ENCODE assay signal across 1 cellular context in genomic region chr19:4399871-4400768, GRCh38.
TF ChIP-seq lines count a peak whose summit lies in the region.

A gene with protein sequence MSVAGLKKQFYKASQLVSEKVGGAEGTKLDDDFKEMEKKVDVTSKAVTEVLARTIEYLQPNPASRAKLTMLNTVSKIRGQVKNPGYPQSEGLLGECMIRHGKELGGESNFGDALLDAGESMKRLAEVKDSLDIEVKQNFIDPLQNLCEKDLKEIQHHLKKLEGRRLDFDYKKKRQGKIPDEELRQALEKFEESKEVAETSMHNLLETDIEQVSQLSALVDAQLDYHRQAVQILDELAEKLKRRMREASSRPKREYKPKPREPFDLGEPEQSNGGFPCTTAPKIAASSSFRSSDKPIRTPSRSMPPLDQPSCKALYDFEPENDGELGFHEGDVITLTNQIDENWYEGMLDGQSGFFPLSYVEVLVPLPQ (minus strand): TSS chr19:4400547. CDS start chr19:4400368, 179 bp downstream.

TF ChIP-seq in HepG2, 621 proteins besides CTCF, POLR2A, EP300 and RAD21 (continued from another document and continues in another):
- TF ChIP-seq, protein P1, sequence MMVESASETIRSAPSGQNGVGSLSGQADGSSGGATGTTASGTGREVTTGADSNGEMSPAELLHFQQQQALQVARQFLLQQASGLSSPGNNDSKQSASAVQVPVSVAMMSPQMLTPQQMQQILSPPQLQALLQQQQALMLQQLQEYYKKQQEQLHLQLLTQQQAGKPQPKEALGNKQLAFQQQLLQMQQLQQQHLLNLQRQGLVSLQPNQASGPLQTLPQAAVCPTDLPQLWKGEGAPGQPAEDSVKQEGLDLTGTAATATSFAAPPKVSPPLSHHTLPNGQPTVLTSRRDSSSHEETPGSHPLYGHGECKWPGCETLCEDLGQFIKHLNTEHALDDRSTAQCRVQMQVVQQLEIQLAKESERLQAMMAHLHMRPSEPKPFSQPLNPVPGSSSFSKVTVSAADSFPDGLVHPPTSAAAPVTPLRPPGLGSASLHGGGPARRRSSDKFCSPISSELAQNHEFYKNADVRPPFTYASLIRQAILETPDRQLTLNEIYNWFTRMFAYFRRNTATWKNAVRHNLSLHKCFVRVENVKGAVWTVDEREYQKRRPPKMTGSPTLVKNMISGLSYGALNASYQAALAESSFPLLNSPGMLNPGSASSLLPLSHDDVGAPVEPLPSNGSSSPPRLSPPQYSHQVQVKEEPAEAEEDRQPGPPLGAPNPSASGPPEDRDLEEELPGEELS (CRISPR knock-in tag; IDR thresholded peaks at IDR 0.05) = peak; percentile 55
- TF ChIP-seq SKI (IDR thresholded peaks at IDR 0.05; ENCODE audit: partially characterized antibody) = peak; percentile 51
- TF ChIP-seq SP1 (IDR thresholded peaks at IDR 0.05) = no peak
- TF ChIP-seq SP1 (CRISPR knock-in tag; IDR thresholded peaks at IDR 0.05) = peak; percentile 75
- peak; percentile 29; the same call in 1 of the 2 replicates for TF ChIP-seq ZNF281 (CRISPR knock-in tag; IDR thresholded peaks at IDR 0.05; ENCODE audit: borderline replicate concordance)
- TF ChIP-seq ZNF773 (CRISPR knock-in tag; IDR thresholded peaks at IDR 0.05; ENCODE audit: borderline replicate concordance) = peak; percentile 12; the same call in 1 of the 2 replicates
- peak; percentile 78; the same call in 1 of the 2 replicates for TF ChIP-seq KMT2A (CRISPR knock-in tag; IDR thresholded peaks at IDR 0.05)
- TF ChIP-seq BCL6 (CRISPR knock-in tag; IDR thresholded peaks at IDR 0.05) = peak; percentile 60; the same call in 1 of the 2 replicates
- TF ChIP-seq, protein P2, sequence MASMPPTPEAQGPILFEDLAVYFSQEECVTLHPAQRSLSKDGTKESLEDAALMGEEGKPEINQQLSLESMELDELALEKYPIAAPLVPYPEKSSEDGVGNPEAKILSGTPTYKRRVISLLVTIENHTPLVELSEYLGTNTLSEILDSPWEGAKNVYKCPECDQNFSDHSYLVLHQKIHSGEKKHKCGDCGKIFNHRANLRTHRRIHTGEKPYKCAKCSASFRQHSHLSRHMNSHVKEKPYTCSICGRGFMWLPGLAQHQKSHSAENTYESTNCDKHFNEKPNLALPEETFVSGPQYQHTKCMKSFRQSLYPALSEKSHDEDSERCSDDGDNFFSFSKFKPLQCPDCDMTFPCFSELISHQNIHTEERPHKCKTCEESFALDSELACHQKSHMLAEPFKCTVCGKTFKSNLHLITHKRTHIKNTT (CRISPR knock-in tag; IDR thresholded peaks at IDR 0.05) = no peak
- no peak for TF ChIP-seq THAP8 (CRISPR knock-in tag; IDR thresholded peaks at IDR 0.05; ENCODE audit: borderline replicate concordance)
- TF ChIP-seq RERE (CRISPR knock-in tag; IDR thresholded peaks at IDR 0.05; ENCODE audit: low read depth) = peak; percentile 41; the same call in 1 of the 2 replicates
- TF ChIP-seq NFYC (CRISPR knock-in tag; IDR thresholded peaks at IDR 0.05) = peak; percentile 65
- TF ChIP-seq ZNF331 (CRISPR knock-in tag; IDR thresholded peaks at IDR 0.05) = peak; percentile 85
- TF ChIP-seq ZNF30 (CRISPR knock-in tag; IDR thresholded peaks at IDR 0.05) = no peak
- TF ChIP-seq ZNF614 (CRISPR knock-in tag; IDR thresholded peaks at IDR 0.05; ENCODE audit: borderline replicate concordance) = peak; percentile 36; the same call in 1 of the 2 replicates
- 0 out of 2 replicates have a peak, but pooled peaks have one; percentile 51 for TF ChIP-seq KLF6 (CRISPR knock-in tag; IDR thresholded peaks at IDR 0.05)
- TF ChIP-seq IKZF5 (CRISPR knock-in tag; IDR thresholded peaks at IDR 0.05) = peak; percentile 86; the same call in 1 of the 2 replicates
- TF ChIP-seq, protein P3, sequence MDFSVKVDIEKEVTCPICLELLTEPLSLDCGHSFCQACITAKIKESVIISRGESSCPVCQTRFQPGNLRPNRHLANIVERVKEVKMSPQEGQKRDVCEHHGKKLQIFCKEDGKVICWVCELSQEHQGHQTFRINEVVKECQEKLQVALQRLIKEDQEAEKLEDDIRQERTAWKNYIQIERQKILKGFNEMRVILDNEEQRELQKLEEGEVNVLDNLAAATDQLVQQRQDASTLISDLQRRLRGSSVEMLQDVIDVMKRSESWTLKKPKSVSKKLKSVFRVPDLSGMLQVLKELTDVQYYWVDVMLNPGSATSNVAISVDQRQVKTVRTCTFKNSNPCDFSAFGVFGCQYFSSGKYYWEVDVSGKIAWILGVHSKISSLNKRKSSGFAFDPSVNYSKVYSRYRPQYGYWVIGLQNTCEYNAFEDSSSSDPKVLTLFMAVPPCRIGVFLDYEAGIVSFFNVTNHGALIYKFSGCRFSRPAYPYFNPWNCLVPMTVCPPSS (IDR thresholded peaks at IDR 0.05) = no peak
- peak; percentile 89 for TF ChIP-seq TARDBP (CRISPR knock-in tag; IDR thresholded peaks at IDR 0.05)
- TF ChIP-seq ELF3 (CRISPR knock-in tag; IDR thresholded peaks at IDR 0.05) = peak; percentile 80
- TF ChIP-seq NCOA2 (CRISPR knock-in tag; IDR thresholded peaks at IDR 0.05) = peak; percentile 66
- no peak for TF ChIP-seq ZNF33B (CRISPR knock-in tag; IDR thresholded peaks at IDR 0.05)
- TF ChIP-seq GATA4 (IDR thresholded peaks at IDR 0.05; ENCODE audit: borderline replicate concordance, low read depth) = no peak
- TF ChIP-seq ZMYM3 (CRISPR knock-in tag; IDR thresholded peaks at IDR 0.05) = peak; percentile 52; the same call in 1 of the 2 replicates
- no peak for TF ChIP-seq IKZF1 (IDR thresholded peaks at IDR 0.05)
- peak; percentile 74 for TF ChIP-seq ELF1 (CRISPR knock-in tag; IDR thresholded peaks at IDR 0.05)
- peak; percentile 93 for TF ChIP-seq SAP130 (CRISPR knock-in tag; IDR thresholded peaks at IDR 0.05; ENCODE audit: low read depth)
- TF ChIP-seq PLSCR1 (CRISPR knock-in tag; IDR thresholded peaks at IDR 0.05; ENCODE audit: borderline replicate concordance) = no peak
- TF ChIP-seq SSRP1 (CRISPR knock-in tag; IDR thresholded peaks at IDR 0.05) = peak; percentile 63; the same call in 1 of the 2 replicates
- TF ChIP-seq FOXA3 (CRISPR knock-in tag; IDR thresholded peaks at IDR 0.05) = peak; percentile 77
- peak; percentile 51; the same call in 1 of the 2 replicates for TF ChIP-seq NFKB2 (CRISPR knock-in tag; IDR thresholded peaks at IDR 0.05; ENCODE audit: borderline replicate concordance)
- TF ChIP-seq POLR2AphosphoS5 (IDR thresholded peaks at IDR 0.05; ENCODE audit: low read depth, low read length) = peak; percentile 22; the same call in 1 of the 2 replicates
- TF ChIP-seq ZMYM4 (CRISPR knock-in tag; IDR thresholded peaks at IDR 0.05) = peak; percentile 97
- TF ChIP-seq JARID2 (CRISPR knock-in tag; IDR thresholded peaks at IDR 0.05; ENCODE audit: insufficient replicate concordance) = peak; percentile 62
- peak; percentile 78 for TF ChIP-seq YEATS4 (CRISPR knock-in tag; IDR thresholded peaks at IDR 0.05; ENCODE audit: borderline replicate concordance)
- TF ChIP-seq ZNF335 (CRISPR knock-in tag; IDR thresholded peaks at IDR 0.05) = peak; percentile 76; the same call in 1 of the 2 replicates
- TF ChIP-seq SP4 (CRISPR knock-in tag; IDR thresholded peaks at IDR 0.05) = 0 out of 2 replicates have a peak, but pooled peaks have one; percentile 4
- TF ChIP-seq TRAFD1 (CRISPR knock-in tag; IDR thresholded peaks at IDR 0.05; ENCODE audit: borderline replicate concordance) = no peak
- no peak for TF ChIP-seq ZNF138 (CRISPR knock-in tag; IDR thresholded peaks at IDR 0.05; ENCODE audit: low read depth)
- peak; percentile 76 for TF ChIP-seq MED1 (CRISPR knock-in tag; IDR thresholded peaks at IDR 0.05)
